2 cellular contexts compared by ENCODE assay signal in the genomic region with DNA sequence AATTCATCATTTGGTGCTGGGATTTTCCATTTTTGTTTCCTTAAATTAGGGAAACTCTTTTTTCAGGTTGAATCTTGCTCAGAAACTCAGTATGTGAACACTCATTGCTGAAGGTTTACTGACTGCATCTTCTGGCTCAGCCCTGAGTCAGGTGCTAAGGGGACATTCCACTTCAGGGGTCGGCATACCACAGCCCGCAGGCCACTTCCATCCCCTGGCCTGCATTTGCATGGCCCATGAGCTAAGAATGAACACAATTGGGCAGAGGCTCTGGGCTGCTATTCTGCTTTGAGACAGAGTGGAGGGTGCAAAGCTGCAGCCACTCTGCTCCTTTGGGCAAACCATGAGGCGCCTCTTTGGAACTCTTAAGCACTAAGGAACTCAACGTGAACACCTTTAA.
TF ChIP-seq lines count a peak whose summit lies in the region.

No MANE protein-coding gene starts in this region.

TF ChIP-seq in GM23338, 12 proteins besides CTCF, POLR2A, EP300 and RAD21:
- TF ChIP-seq, protein P1, sequence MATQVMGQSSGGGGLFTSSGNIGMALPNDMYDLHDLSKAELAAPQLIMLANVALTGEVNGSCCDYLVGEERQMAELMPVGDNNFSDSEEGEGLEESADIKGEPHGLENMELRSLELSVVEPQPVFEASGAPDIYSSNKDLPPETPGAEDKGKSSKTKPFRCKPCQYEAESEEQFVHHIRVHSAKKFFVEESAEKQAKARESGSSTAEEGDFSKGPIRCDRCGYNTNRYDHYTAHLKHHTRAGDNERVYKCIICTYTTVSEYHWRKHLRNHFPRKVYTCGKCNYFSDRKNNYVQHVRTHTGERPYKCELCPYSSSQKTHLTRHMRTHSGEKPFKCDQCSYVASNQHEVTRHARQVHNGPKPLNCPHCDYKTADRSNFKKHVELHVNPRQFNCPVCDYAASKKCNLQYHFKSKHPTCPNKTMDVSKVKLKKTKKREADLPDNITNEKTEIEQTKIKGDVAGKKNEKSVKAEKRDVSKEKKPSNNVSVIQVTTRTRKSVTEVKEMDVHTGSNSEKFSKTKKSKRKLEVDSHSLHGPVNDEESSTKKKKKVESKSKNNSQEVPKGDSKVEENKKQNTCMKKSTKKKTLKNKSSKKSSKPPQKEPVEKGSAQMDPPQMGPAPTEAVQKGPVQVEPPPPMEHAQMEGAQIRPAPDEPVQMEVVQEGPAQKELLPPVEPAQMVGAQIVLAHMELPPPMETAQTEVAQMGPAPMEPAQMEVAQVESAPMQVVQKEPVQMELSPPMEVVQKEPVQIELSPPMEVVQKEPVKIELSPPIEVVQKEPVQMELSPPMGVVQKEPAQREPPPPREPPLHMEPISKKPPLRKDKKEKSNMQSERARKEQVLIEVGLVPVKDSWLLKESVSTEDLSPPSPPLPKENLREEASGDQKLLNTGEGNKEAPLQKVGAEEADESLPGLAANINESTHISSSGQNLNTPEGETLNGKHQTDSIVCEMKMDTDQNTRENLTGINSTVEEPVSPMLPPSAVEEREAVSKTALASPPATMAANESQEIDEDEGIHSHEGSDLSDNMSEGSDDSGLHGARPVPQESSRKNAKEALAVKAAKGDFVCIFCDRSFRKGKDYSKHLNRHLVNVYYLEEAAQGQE (IDR thresholded peaks at IDR 0.05; ENCODE audit: unreplicated experiment): no peak
- TF ChIP-seq, protein P2, sequence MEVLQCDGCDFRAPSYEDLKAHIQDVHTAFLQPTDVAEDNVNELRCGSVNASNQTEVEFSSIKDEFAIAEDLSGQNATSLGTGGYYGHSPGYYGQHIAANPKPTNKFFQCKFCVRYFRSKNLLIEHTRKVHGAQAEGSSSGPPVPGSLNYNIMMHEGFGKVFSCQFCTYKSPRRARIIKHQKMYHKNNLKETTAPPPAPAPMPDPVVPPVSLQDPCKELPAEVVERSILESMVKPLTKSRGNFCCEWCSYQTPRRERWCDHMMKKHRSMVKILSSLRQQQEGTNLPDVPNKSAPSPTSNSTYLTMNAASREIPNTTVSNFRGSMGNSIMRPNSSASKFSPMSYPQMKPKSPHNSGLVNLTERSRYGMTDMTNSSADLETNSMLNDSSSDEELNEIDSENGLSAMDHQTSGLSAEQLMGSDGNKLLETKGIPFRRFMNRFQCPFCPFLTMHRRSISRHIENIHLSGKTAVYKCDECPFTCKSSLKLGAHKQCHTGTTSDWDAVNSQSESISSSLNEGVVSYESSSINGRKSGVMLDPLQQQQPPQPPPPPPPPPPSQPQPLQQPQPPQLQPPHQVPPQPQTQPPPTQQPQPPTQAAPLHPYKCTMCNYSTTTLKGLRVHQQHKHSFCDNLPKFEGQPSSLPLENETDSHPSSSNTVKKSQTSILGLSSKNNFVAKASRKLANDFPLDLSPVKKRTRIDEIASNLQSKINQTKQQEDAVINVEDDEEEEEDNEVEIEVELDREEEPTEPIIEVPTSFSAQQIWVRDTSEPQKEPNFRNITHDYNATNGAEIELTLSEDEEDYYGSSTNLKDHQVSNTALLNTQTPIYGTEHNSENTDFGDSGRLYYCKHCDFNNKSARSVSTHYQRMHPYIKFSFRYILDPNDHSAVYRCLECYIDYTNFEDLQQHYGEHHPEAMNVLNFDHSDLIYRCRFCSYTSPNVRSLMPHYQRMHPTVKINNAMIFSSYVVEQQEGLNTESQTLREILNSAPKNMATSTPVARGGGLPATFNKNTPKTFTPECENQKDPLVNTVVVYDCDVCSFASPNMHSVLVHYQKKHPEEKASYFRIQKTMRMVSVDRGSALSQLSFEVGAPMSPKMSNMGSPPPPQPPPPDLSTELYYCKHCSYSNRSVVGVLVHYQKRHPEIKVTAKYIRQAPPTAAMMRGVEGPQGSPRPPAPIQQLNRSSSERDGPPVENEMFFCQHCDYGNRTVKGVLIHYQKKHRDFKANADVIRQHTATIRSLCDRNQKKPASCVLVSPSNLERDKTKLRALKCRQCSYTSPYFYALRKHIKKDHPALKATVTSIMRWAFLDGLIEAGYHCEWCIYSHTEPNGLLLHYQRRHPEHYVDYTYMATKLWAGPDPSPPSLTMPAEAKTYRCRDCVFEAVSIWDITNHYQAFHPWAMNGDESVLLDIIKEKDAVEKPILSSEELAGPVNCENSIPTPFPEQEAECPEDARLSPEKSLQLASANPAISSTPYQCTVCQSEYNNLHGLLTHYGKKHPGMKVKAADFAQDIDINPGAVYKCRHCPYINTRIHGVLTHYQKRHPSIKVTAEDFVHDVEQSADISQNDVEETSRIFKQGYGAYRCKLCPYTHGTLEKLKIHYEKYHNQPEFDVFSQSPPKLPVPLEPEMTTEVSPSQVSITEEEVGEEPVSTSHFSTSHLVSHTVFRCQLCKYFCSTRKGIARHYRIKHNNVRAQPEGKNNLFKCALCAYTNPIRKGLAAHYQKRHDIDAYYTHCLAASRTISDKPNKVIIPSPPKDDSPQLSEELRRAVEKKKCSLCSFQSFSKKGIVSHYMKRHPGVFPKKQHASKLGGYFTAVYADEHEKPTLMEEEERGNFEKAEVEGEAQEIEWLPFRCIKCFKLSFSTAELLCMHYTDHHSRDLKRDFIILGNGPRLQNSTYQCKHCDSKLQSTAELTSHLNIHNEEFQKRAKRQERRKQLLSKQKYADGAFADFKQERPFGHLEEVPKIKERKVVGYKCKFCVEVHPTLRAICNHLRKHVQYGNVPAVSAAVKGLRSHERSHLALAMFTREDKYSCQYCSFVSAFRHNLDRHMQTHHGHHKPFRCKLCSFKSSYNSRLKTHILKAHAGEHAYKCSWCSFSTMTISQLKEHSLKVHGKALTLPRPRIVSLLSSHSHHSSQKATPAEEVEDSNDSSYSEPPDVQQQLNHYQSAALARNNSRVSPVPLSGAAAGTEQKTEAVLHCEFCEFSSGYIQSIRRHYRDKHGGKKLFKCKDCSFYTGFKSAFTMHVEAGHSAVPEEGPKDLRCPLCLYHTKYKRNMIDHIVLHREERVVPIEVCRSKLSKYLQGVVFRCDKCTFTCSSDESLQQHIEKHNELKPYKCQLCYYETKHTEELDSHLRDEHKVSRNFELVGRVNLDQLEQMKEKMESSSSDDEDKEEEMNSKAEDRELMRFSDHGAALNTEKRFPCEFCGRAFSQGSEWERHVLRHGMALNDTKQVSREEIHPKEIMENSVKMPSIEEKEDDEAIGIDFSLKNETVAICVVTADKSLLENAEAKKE (CRISPR knock-in tag; IDR thresholded peaks at IDR 0.05): no peak
- TF ChIP-seq CREB1 (CRISPR knock-in tag; IDR thresholded peaks at IDR 0.05; ENCODE audit: low read depth) (no peak), NANOG (IDR thresholded peaks at IDR 0.05; ENCODE audit: borderline replicate concordance) (no peak)
TF ChIP-seq in GM23338: peak in this region for 0.

TF ChIP-seq in IMR-90, 13 proteins besides CTCF, POLR2A, EP300 and RAD21 (continued from another document):
- TF ChIP-seq BHLHE40 (IDR thresholded peaks at IDR 0.05; ENCODE audit: low read depth, low read length) (no peak), SMC3 (IDR thresholded peaks at IDR 0.05; ENCODE audit: low read depth, low read length) (no peak), RFX5 (IDR thresholded peaks at IDR 0.05; ENCODE audit: low read depth, low read length) (no peak), CHD1 (IDR thresholded peaks at IDR 0.05; ENCODE audit: low read depth, low read length) (no peak), MAZ (IDR thresholded peaks at IDR 0.05; ENCODE audit: borderline replicate concordance, low read depth, low read length) (no peak)
- TF ChIP-seq, protein P3, sequence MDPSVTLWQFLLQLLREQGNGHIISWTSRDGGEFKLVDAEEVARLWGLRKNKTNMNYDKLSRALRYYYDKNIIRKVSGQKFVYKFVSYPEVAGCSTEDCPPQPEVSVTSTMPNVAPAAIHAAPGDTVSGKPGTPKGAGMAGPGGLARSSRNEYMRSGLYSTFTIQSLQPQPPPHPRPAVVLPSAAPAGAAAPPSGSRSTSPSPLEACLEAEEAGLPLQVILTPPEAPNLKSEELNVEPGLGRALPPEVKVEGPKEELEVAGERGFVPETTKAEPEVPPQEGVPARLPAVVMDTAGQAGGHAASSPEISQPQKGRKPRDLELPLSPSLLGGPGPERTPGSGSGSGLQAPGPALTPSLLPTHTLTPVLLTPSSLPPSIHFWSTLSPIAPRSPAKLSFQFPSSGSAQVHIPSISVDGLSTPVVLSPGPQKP (IDR thresholded peaks at IDR 0.05; ENCODE audit: borderline replicate concordance, low read depth, low read length): no peak
